10 cellular contexts compared by ENCODE assay signal in the genomic region with DNA sequence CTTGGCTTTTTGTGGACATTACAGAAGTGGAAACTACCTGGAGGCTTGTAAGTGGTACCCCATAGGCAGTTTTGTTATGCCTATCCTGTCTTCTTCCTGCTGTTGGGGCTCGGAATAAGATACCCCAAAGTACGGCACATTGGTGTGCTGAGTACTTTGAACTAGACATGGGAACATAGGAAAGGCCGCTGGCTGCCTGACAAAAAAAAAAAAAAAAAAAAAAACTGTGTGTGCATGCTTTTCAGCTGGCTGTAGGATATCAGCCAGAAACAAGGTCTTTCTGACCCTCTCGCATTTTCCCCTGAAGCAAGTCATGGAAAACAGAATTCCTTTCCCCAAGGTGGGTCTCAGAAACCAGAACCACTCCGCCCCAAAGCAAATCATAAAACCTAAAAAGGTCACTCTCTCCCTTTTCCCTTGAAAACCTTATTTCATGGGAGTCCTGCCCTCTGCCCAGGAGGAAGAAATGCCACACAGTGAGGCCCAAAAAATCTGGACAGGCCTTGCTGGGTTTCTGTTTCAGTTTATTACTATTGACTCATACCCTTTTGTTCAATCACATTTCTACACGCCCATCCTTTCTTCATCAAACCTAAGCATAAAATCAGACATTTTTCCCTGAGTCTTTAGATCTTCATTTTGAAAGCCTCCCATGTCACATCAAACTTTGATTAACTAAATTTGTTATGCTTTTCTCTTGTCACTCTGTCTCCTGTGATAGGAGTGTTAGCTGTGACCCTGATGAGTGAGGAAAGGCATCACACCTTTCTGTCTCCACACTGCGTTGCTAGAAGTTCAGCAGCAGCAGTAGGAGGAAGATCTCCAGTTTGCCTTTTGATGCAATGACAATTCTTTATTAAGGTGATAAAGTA. TPM values are rescaled to one million over a fixed set of nuclear protein-coding genes. Genes with fewer than 3 reads are reported as not detected.
DNase-seq lines count a peak whose midpoint lies in the region; ATAC-seq and TF ChIP-seq lines count a peak whose summit lies in the region.
"Had no signal": no experiment of that assay in that cellular context is flagged by ENCODE, and none has a peak within 500 bp of the region (broad histone marks: within the 10 kb centered on the region; RNA-seq: fewer than 3 reads in every experiment).

No MANE protein-coding gene starts in this region.

- H3K27ac Mint-ChIP-seq in activated CD8-positive, alpha-beta memory T cell treated with anti-CD3 and anti-CD28 coated beads, Interleukin-2, amount 10 ng/mL, durations not matched to agents 7 days and 5 days, result peak overlapping the region; percentile 30
- peak overlapping the region; percentile 83 for H3K27ac Mint-ChIP-seq in type B pancreatic cell

- H2AFZ ChIP-seq in PC-9, result no peak overlapping the region; the same call in 1 of the 2 replicates

- intact Hi-C loops in PC-9 (cut with micrococcal nuclease; ENCODE audit: unreplicated experiment), result loop anchor here (5.0 kb wide), 1 partner anchor 33 kb away; no protein-coding TSS in a partner anchor

- H3K9me2 ChIP-seq in PC-9 (ENCODE audit: insufficient read depth), result no peaks in the 10 kb centered on the region

- H3K27me3 Mint-ChIP-seq in activated CD8-positive, alpha-beta memory T cell treated with anti-CD3 and anti-CD28 coated beads, Interleukin-2, amount 10 ng/mL, durations not matched to agents 7 days and 5 days, result peaks cover 5% of the 10 kb centered on the region
- H3K27me3 Mint-ChIP-seq in type B pancreatic cell, result no peaks in the 10 kb centered on the region

- POLR2A ChIA-PET in PC-9 (lab: Charles Lee; ENCODE audit: unreplicated experiment), result no interaction called here

- TF ChIP-seq CTCF in PC-9 (conservative IDR thresholded peaks at IDR 0.05), result no peak
- TF ChIP-seq CTCF in foreskin fibroblast (IDR thresholded peaks at IDR 0.05; ENCODE audit: low read depth, low read length), result no peak
- no peak for TF ChIP-seq CTCF in type B pancreatic cell (conservative IDR thresholded peaks at IDR 0.05)

- H3K79me2 ChIP-seq in PC-9 (ENCODE audit: low read depth), result no peaks in the 10 kb centered on the region

- H3K4me1 ChIP-seq in PC-9 (replicated peaks; ENCODE audit: insufficient read depth), result peaks cover 33% of the 10 kb centered on the region

- no peaks in the 10 kb centered on the region for H3K36me3 ChIP-seq in PC-9 (ENCODE audit: low read depth)

- H3K4me3 ChIP-seq in PC-9 (no peak overlapping the region), foreskin fibroblast (ENCODE audit: low read depth in 1 of 2, low read length in 2 of 2) (no peak overlapping the region)

- H4K20me1 ChIP-seq in PC-9 (ENCODE audit: insufficient read depth), result no peaks in the 10 kb centered on the region

- peak overlapping the region; percentile 60 for H3K4me2 ChIP-seq in PC-9

- H3F3A ChIP-seq in PC-9 (ENCODE audit: insufficient read depth, low read depth), result peaks cover 27% of the 10 kb centered on the region

- H3K9me3 ChIP-seq in PC-9 (ENCODE audit: insufficient read depth, low read depth), result no peaks in the 10 kb centered on the region

- H3K9me3 Mint-ChIP-seq in activated CD8-positive, alpha-beta memory T cell treated with anti-CD3 and anti-CD28 coated beads, Interleukin-2, amount 10 ng/mL, durations not matched to agents 7 days and 5 days (ENCODE audit: low read depth), result no peaks in the 10 kb centered on the region
- H3K9me3 Mint-ChIP-seq in type B pancreatic cell, result no peaks in the 10 kb centered on the region

- peaks cover 23% of the 10 kb centered on the region for H3K4me1 Mint-ChIP-seq in activated CD8-positive, alpha-beta memory T cell treated with anti-CD3 and anti-CD28 coated beads, Interleukin-2, amount 10 ng/mL, durations not matched to agents 7 days and 5 days
- peaks cover 14% of the 10 kb centered on the region for H3K4me1 Mint-ChIP-seq in type B pancreatic cell (ENCODE audit: unreplicated experiment)

- BruUV-seq in PC-9 (replicated peaks; lab: Mats Ljungman, UMichigan), result no TSS peak

- peak overlapping the region; percentile 84 for H3K27ac ChIP-seq in PC-9

- H3K27me3 ChIP-seq in PC-9 (ENCODE audit: insufficient read depth, low read depth), result no peaks in the 10 kb centered on the region

- DNase-seq in activated CD8-positive, alpha-beta memory T cell treated with anti-CD3 and anti-CD28 coated beads, Interleukin-2, amount 10 ng/mL, durations not matched to agents 7 days and 5 days, result no peak
- DNase-seq in activated CD8-positive, alpha-beta memory T cell treated with anti-CD3 and anti-CD28 coated beads, Interleukin-2, amount 50 U/mL, for 4 hours, result no peak
- DNase-seq in PC-9 (peak in 1 of 2 experiments; percentile 72), foreskin fibroblast (peak; percentile 24 to 61), type B pancreatic cell (ENCODE audit: extremely low spot score, unreplicated experiment) (no peak), ureter (ENCODE audit: low spot score) (no peak), NCI-H510A treated with DMSO at 0.1 percent for 48 hours (lab: John Stamatoyannopoulos, UW) (no peak)
- DNase-seq: activated CD4-positive, alpha-beta T cell treated with anti-CD3 and anti-CD28 coated beads, Interleukin-2, amount 50 U/mL, for 48 hours; stimulated activated CD4-positive, alpha-beta T cell treated with anti-CD3 and anti-CD28 coated beads, Interleukin-2, amount 100 ng/mL, for 24 hours had no signal

- H3K36me3 Mint-ChIP-seq in activated CD8-positive, alpha-beta memory T cell treated with anti-CD3 and anti-CD28 coated beads, Interleukin-2, amount 10 ng/mL, durations not matched to agents 7 days and 5 days, result no peaks in the 10 kb centered on the region
- H3K36me3 Mint-ChIP-seq in type B pancreatic cell, result no peaks in the 10 kb centered on the region

- no peak for ATAC-seq in activated CD8-positive, alpha-beta memory T cell treated with anti-CD3 and anti-CD28 coated beads, Interleukin-2, amount 10 ng/mL, durations not matched to agents 7 days and 5 days
- ATAC-seq in HG03354 (IDR thresholded peaks at IDR 0.05; ENCODE audit: poor library complexity, severe bottlenecking, unreplicated experiment), result no peak

- CTCF ChIA-PET in activated CD8-positive, alpha-beta memory T cell treated with anti-CD3 and anti-CD28 coated beads, Interleukin-2, amount 10 ng/mL, durations not matched to agents 7 days and 5 days (lab: Charles Lee), result interaction anchor here (0.6 to 1.2 kb wide), 3 partner anchors 28 to 1109 kb away, joined by 3 to 4 read pairs (median 3); no protein-coding TSS in a partner anchor
- CTCF ChIA-PET in PC-9 (lab: Charles Lee), result interaction anchor here (0.7 kb wide), 1 partner anchor 197 kb away, joined by 6 read pairs; no protein-coding TSS in a partner anchor

- no peak overlapping the region for H3K4me3 Mint-ChIP-seq in activated CD8-positive, alpha-beta memory T cell treated with anti-CD3 and anti-CD28 coated beads, Interleukin-2, amount 10 ng/mL, durations not matched to agents 7 days and 5 days
- peak overlapping the region; percentile 37 for H3K4me3 Mint-ChIP-seq in type B pancreatic cell

RNA-seq across cellular contexts. Expression of a gene that starts 17.2 kb away (rescaled TPM):
- total RNA-seq in activated CD8-positive, alpha-beta memory T cell treated with anti-CD3 and anti-CD28 coated beads, Interleukin-2, amount 10 ng/mL, durations not matched to agents 7 days and 5 days, result under 1 TPM; 0.09 to 0.20 TPM
- total RNA-seq in PC-9 (2021), result 4.2 and 7.2 TPM in 2 replicates
- 2.7 and 5.5 TPM in 2 replicates for total RNA-seq in type B pancreatic cell (ENCODE audit: low replicate concordance)
- 2.6 TPM for total RNA-seq in ureter

Comparison
In these comparisons a context has a peak if more than half of its experiments do, and no peak if none do; other contexts are left out.
1. DNase-seq: peak in foreskin fibroblast (2 of 2); none in activated CD8-positive, alpha-beta memory T cell treated with anti-CD3 and anti-CD28 coated beads, Interleukin-2, amount 10 ng/mL, durations not matched to agents 7 days and 5 days (single experiment), activated CD8-positive, alpha-beta memory T cell treated with anti-CD3 and anti-CD28 coated beads, Interleukin-2, amount 50 U/mL, for 4 hours (single experiment), type B pancreatic cell (single experiment), ureter (single experiment) and NCI-H510A treated with DMSO at 0.1 percent for 48 hours (single experiment).